12 cellular contexts compared by ENCODE assay signal in genomic region chr6:34922177-34922663, GRCh38. TPM values are rescaled to one million over a fixed set of nuclear protein-coding genes. Genes with fewer than 3 reads are reported as not detected.
DNase-seq lines count a peak whose midpoint lies in the region; ATAC-seq, FAIRE-seq and TF ChIP-seq lines count a peak whose summit lies in the region.
"Had no signal": no experiment of that assay in that cellular context is flagged by ENCODE, and none has a peak within 500 bp of the region (broad histone marks: within the 10 kb centered on the region; RNA-seq: fewer than 3 reads in every experiment).

No MANE protein-coding gene starts in this region.

- H3K4me2 ChIP-seq in GM12878 (ENCODE audit: control insufficient read depth, insufficient read depth), result no peak overlapping the region

- H4K20me1 ChIP-seq in GM12878 (ENCODE audit: control insufficient read depth, insufficient read depth), result no peaks in the 10 kb centered on the region

- TF ChIP-seq EP300 in GM12878 (IDR thresholded peaks at IDR 0.05; ENCODE audit: borderline replicate concordance in 1 of 2, control insufficient read depth in 1 of 2, low read depth in 2 of 2, low read length in 2 of 2), result no peak

- no peak for FAIRE-seq in GM12878 (lab: Jason Lieb, UNC)
- FAIRE-seq: GM12892 had no signal

- CTCF ChIA-PET in GM12878 (lab: Yijun Ruan, JAX), result no interaction called here

- H3K4me3 ChIP-seq in GM12878, result no peak overlapping the region
- H3K4me3 ChIP-seq: thoracic aorta had no signal

- in situ Hi-C loops in Caki2 (cut with HindIII; ENCODE audit: low pct_unique_long_range_greater_than_20kb, low sequenced_read_pairs), result no loop called here
- in situ Hi-C loops in GM12878 (cut with MboI), result no loop called here

- SMC1A ChIA-PET in GM12878 (lab: Charles Lee; ENCODE audit: uncharacterized antibody, unreplicated experiment), result interaction anchor here (1.3 kb wide), 1 partner anchor 21 kb away, joined by 3 read pairs; no protein-coding TSS in a partner anchor

- POLR2A ChIA-PET in GM12878 (lab: Charles Lee), result interaction anchor here (0.7 kb wide), 2 partner anchors 21 to 772 kb away, joined by 5 to 7 read pairs; no protein-coding TSS in a partner anchor

- H3K79me2 ChIP-seq in GM12878 (ENCODE audit: control insufficient read depth, insufficient read depth, low read length), result no peaks in the 10 kb centered on the region

- no peaks in the 10 kb centered on the region for H3K27me3 ChIP-seq in GM12878 (replicated peaks in 1 of 2; ENCODE audit: control insufficient read depth in 2 of 2, insufficient read depth in 2 of 2, low read length in 1 of 2)

- BruUV-seq in GM12878 (replicated peaks; lab: Mats Ljungman, UMichigan), result no TSS peak

- DNase-seq in Caki2 (ENCODE audit: low read depth) (peak; percentile 78), HPDE6-E6E7 (ENCODE audit: extremely low spot score) (peak; percentile 37), GM12878 (ENCODE audit: low read depth, low spot score) (no peak), islet precursor cell (peak; percentile 64), LoVo (ENCODE audit: low spot score) (no peak), NCI-H1930 (lab: John Stamatoyannopoulos, UW) (no peak)
- no peak for DNase-seq in activated CD4-positive, CD25-positive, alpha-beta regulatory T cell treated with anti-CD3 and anti-CD28 coated beads, Interleukin-2, amount 50 U/mL, for 72 hours
- DNase-seq: glutamatergic neuron, NCI-H187 had no signal

- no peak overlapping the region for H2AFZ ChIP-seq in GM12878 (ENCODE audit: control insufficient read depth, low read depth, low read length)

- no peaks in the 10 kb centered on the region for H3K9me3 ChIP-seq in GM12878 (replicated peaks; ENCODE audit: control insufficient read depth, insufficient read depth, low read length)
- H3K9me3 ChIP-seq: thoracic aorta had no signal

- no peaks in the 10 kb centered on the region for H3K4me1 ChIP-seq in GM12878 (ENCODE audit: control insufficient read depth, insufficient read depth, low read length)

- 41% methylated on average over 3 of the region's 3 CpGs for WGBS in GM12878 (ENCODE audit: insufficient coverage, insufficient replicate concordance, low lambda C conversion rate, missing lambda C conversion rate)

- RAD21 ChIA-PET in GM12878 (lab: Charles Lee; ENCODE audit: unreplicated experiment), result no interaction called here

- no peak for TF ChIP-seq CTCF in GM12878 (IDR thresholded peaks at IDR 0.05 in 2 of 3, conservative IDR thresholded peaks at IDR 0.05 in 1 of 3; ENCODE audit: control insufficient read depth in 2 of 3, extremely low read depth in 1 of 3, insufficient read depth in 1 of 3, low read depth in 3 of 3, low read length in 3 of 3)

- TF ChIP-seq POLR2A in GM12878 (IDR thresholded peaks at IDR 0.05; ENCODE audit: low read depth, low read length), result no peak

- H3K9ac ChIP-seq in GM12878 (ENCODE audit: control insufficient read depth, insufficient read depth, low read length), result no peak overlapping the region

- H3K36me3 ChIP-seq in GM12878 (ENCODE audit: control insufficient read depth in 2 of 2, insufficient read depth in 2 of 2, low read length in 1 of 2), result no peaks in the 10 kb centered on the region
- H3K36me3 ChIP-seq: thoracic aorta had no signal

- no peak overlapping the region for H3K27ac ChIP-seq in GM12878 (ENCODE audit: control insufficient read depth, insufficient read depth)
- H3K27ac ChIP-seq: thoracic aorta had no signal

- ATAC-seq in GM12878 (no peak), HG03342 (IDR thresholded peaks at IDR 0.05; ENCODE audit: unreplicated experiment) (no peak)

- intact Hi-C loops in GM12878 (cut with micrococcal nuclease; ENCODE audit: unreplicated experiment), result no loop called here

- TF ChIP-seq RAD21 in GM12878 (IDR thresholded peaks at IDR 0.05; ENCODE audit: insufficient read depth, low read depth, low read length), result no peak

TF ChIP-seq in GM12878, 131 proteins besides CTCF, POLR2A, EP300 and RAD21:
- TF ChIP-seq ZBTB4 (CRISPR knock-in tag; IDR thresholded peaks at IDR 0.05) (no peak), BCL3 (IDR thresholded peaks at IDR 0.05; ENCODE audit: borderline replicate concordance, insufficient read depth, low read depth, low read length, poor library complexity, severe bottlenecking) (peak; percentile 31)

RNA-seq across cellular contexts. Expression of gene ANKS1A, which starts 33.2 kb away (rescaled TPM):
- 10.0 and 15.2 TPM in 2 replicates for total RNA-seq in Caki2 (2014; rRNA removed; shearing (Covaris generic); ENCODE audit: low replicate concordance)
- total RNA-seq in GM12878 (2013; cell fraction: nucleolus; rRNA removed), result 18.2 and 19.5 TPM in 2 replicates
- total RNA-seq in GM12878 (2014; rRNA removed), result 3.9 TPM in 2 replicates
- total RNA-seq in GM12878 (2014; rRNA removed; fragmentation: Illumina TruSeq; extraction: Trizol), result 2.3 and 2.8 TPM in 2 replicates
- 6.3 and 7.0 TPM in 2 replicates for total RNA-seq in GM12878 (2021)
- 1.3 TPM for polyA plus RNA-seq in GM12878 (2011; ENCODE audit: low read depth)
- polyA plus RNA-seq in GM12878 (2011; rRNA removed), result 2.1 and 3.4 TPM in 2 replicates
- polyA plus RNA-seq in GM12878 (2011; cell fraction: cytosol; rRNA removed), result 2.4 and 2.9 TPM in 2 replicates
- 8.1 and 11.5 TPM in 2 replicates for polyA plus RNA-seq in GM12878 (2011; cell fraction: nucleus; rRNA removed)
- polyA plus RNA-seq in GM12878 (2012), result 2.2 and 3.8 TPM in 2 replicates
- 3.6 and 4.0 TPM in 2 replicates for polyA plus RNA-seq in GM12878 (2014; fragmentation: Illumina TruSeq; extraction: Trizol)
- under 1 TPM; 0.60 to 0.93 TPM for polyA plus RNA-seq in GM12878 (2014; fragmentation: Nextera tagmentation; extraction: Ambion mirVana)
- 3.2 and 4.3 TPM in 2 replicates for polyA plus RNA-seq in GM12878 (2014; rRNA removed)
- polyA plus RNA-seq in GM12878 (2016; fragmentation: Nextera tagmentation; extraction: Ambion mirVana), result 1 to 10 TPM; 1.9 to 2.2 TPM
- 8.0 and 10.3 TPM in 2 replicates for polyA minus RNA-seq in GM12878 (2011; rRNA and poly(A)+ RNA removed)
- 1.7 and 2.4 TPM in 2 replicates for polyA minus RNA-seq in GM12878 (2011; cell fraction: cytosol; rRNA and poly(A)+ RNA removed)
- 5.1 and 10.2 TPM in 2 replicates for polyA minus RNA-seq in GM12878 (2011; cell fraction: nucleus; rRNA and poly(A)+ RNA removed)

RNA-seq across cellular contexts. Expression of gene TAF11, which starts 34.4 kb away (rescaled TPM):
- total RNA-seq in Caki2 (2014; rRNA removed; shearing (Covaris generic); ENCODE audit: low replicate concordance), result 43.8 and 46.4 TPM in 2 replicates
- 17.4 and 18.4 TPM in 2 replicates for total RNA-seq in GM12878 (2013; cell fraction: nucleolus; rRNA removed)
- total RNA-seq in GM12878 (2014; rRNA removed), result 32.3 and 34.4 TPM in 2 replicates
- total RNA-seq in GM12878 (2014; rRNA removed; fragmentation: Illumina TruSeq; extraction: Trizol), result 38.4 and 40.3 TPM in 2 replicates
- 27.9 and 30.3 TPM in 2 replicates for total RNA-seq in GM12878 (2021)
- 22.4 TPM for polyA plus RNA-seq in GM12878 (2011; ENCODE audit: low read depth)
- polyA plus RNA-seq in GM12878 (2011; rRNA removed), result 59.2 and 79.7 TPM in 2 replicates
- polyA plus RNA-seq in GM12878 (2011; cell fraction: cytosol; rRNA removed), result 27.5 and 33.6 TPM in 2 replicates
- polyA plus RNA-seq in GM12878 (2011; cell fraction: nucleus; rRNA removed), result 32.4 and 36.3 TPM in 2 replicates
- 27.1 and 31.5 TPM in 2 replicates for polyA plus RNA-seq in GM12878 (2012)
- 43.0 and 43.6 TPM in 2 replicates for polyA plus RNA-seq in GM12878 (2014; fragmentation: Illumina TruSeq; extraction: Trizol)
- 10 to 100 TPM; 24.6 to 31.7 TPM for polyA plus RNA-seq in GM12878 (2014; fragmentation: Nextera tagmentation; extraction: Ambion mirVana)
- 33.5 and 36.8 TPM in 2 replicates for polyA plus RNA-seq in GM12878 (2014; rRNA removed)
- polyA plus RNA-seq in GM12878 (2016; fragmentation: Nextera tagmentation; extraction: Ambion mirVana), result 10 to 100 TPM; 26.9 to 27.9 TPM
- 11.8 and 12.0 TPM in 2 replicates for polyA minus RNA-seq in GM12878 (2011; rRNA and poly(A)+ RNA removed)
- polyA minus RNA-seq in GM12878 (2011; cell fraction: cytosol; rRNA and poly(A)+ RNA removed), result 7.2 and 8.4 TPM in 2 replicates
- polyA minus RNA-seq in GM12878 (2011; cell fraction: nucleus; rRNA and poly(A)+ RNA removed), result 10.2 and 17.5 TPM in 2 replicates

Comparison
In these comparisons a context has a peak if more than half of its experiments do, and no peak if none do; other contexts are left out.
1. DNase-seq: peak in Caki2 (single experiment), HPDE6-E6E7 (single experiment) and islet precursor cell (single experiment); none in GM12878 (single experiment), activated CD4-positive, CD25-positive, alpha-beta regulatory T cell treated with anti-CD3 and anti-CD28 coated beads, Interleukin-2, amount 50 U/mL, for 72 hours (single experiment), LoVo (single experiment) and NCI-H1930 (0 of 2).